Comparison of ENCODE assay signal across 8 cellular contexts in the genomic region with DNA sequence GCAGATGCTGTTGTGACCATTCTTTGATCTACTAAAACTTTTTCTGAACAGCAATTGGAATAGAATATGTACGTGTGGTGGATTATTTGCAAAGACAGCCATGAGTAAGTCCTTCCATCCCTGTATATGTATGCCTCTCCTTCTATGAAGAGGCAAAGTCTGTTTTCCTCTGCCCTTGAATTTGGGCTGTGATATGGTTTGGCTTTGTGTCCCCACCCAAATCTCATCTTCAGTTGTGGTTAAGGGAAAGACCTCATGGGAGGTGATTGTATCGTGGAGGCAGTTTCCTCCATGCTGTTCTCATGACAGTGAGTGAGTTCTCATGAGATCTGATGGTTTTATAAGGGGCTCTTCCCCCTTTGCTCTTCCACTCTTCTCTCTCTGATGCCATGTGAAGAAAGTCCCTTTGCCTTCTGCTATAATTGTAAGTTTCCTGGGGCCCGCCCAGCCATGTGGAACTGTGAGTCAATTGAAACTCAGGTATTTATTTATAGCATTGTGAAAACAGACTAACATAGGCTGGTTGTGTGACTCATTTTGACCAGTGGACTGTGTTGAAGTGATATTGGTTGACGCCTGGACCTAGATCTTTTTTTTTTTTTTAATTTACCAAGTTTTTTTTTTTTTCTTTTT.
DNase-seq lines count a peak whose midpoint lies in the region; ATAC-seq and TF ChIP-seq lines count a peak whose summit lies in the region.

No MANE protein-coding gene starts in this region.

- H3K27ac Mint-ChIP-seq in naive thymus-derived CD8-positive, alpha-beta T cell = peak overlapping the region in 9 of 10 donors; percentile 31 to 87 (median 68)
- H3K27ac Mint-ChIP-seq in Calu3 (ENCODE audit: unreplicated experiment) (no peak overlapping the region), CD14-positive monocyte (no peak overlapping the region)

- no peak for TF ChIP-seq CTCF in coronary artery (IDR thresholded peaks at IDR 0.05)
- no peak for TF ChIP-seq CTCF in Calu3 (IDR thresholded peaks at IDR 0.05; ENCODE audit: unreplicated experiment)
- no peak for TF ChIP-seq CTCF in CD14-positive monocyte (IDR thresholded peaks at IDR 0.05)

- H3K4me3 ChIP-seq in coronary artery = no peak overlapping the region

- ATAC-seq in GM19372 (IDR thresholded peaks at IDR 0.05; ENCODE audit: low read depth, unreplicated experiment) (peak; percentile 70), HG03097 (IDR thresholded peaks at IDR 0.05; ENCODE audit: low FRiP score, unreplicated experiment) (peak; percentile 83)
- ATAC-seq in naive thymus-derived CD8-positive, alpha-beta T cell = peak in 1 of 2 donors; percentile 60

- H3K4me3 Mint-ChIP-seq in naive thymus-derived CD8-positive, alpha-beta T cell = peak overlapping the region in 2 of 10 donors; percentile 8 to 11
- H3K4me3 Mint-ChIP-seq in Calu3 (ENCODE audit: low read depth, unreplicated experiment) (no peak overlapping the region), CD14-positive monocyte (no peak overlapping the region)

- H3K9me3 Mint-ChIP-seq in naive thymus-derived CD8-positive, alpha-beta T cell = peaks cover 0 to 17% (median 5%) of the 10 kb centered on the region in 9 donors
- H3K9me3 Mint-ChIP-seq in Calu3 (ENCODE audit: low read depth, unreplicated experiment) (no peaks in the 10 kb centered on the region), CD14-positive monocyte (peaks cover 0 to 8% (median 2%) of the 10 kb centered on the region in 7 donors)

- CTCF ChIA-PET in Calu3 (lab: Charles Lee) = no interaction called here

- POLR2A ChIA-PET in naive thymus-derived CD8-positive, alpha-beta T cell (lab: Charles Lee) = interaction anchor here (1.1 kb wide), 1 partner anchor 26 kb away, joined by 3 read pairs; no protein-coding TSS in a partner anchor

- no peaks in the 10 kb centered on the region for H3K27me3 Mint-ChIP-seq in naive thymus-derived CD8-positive, alpha-beta T cell
- H3K27me3 Mint-ChIP-seq in Calu3 (ENCODE audit: unreplicated experiment) = no peaks in the 10 kb centered on the region
- peaks cover 0 to 3% (median 0%) of the 10 kb centered on the region in 3 donors for H3K27me3 Mint-ChIP-seq in CD14-positive monocyte (ENCODE audit: low read depth in 3 of 3)

- intact Hi-C loops in Calu3 (cut with micrococcal nuclease; ENCODE audit: unreplicated experiment) (no loop called here), CD14-positive monocyte (cut with micrococcal nuclease) (no loop called here)

- H3K36me3 Mint-ChIP-seq in naive thymus-derived CD8-positive, alpha-beta T cell = peaks cover 0 to 5% (median 5%) of the 10 kb centered on the region in 3 donors
- H3K36me3 Mint-ChIP-seq in Calu3 (ENCODE audit: insufficient read depth, unreplicated experiment) (no peaks in the 10 kb centered on the region), CD14-positive monocyte (no peaks in the 10 kb centered on the region)

- no peak overlapping the region for H3K27ac ChIP-seq in coronary artery

- no TSS peak for BruUV-seq in Calu3 (replicated peaks; lab: Mats Ljungman, UMichigan)

- peaks cover 3 to 11% (median 9%) of the 10 kb centered on the region in 4 donors for H3K4me1 Mint-ChIP-seq in naive thymus-derived CD8-positive, alpha-beta T cell
- H3K4me1 Mint-ChIP-seq in Calu3 (ENCODE audit: low read depth, unreplicated experiment) (no peaks in the 10 kb centered on the region), CD14-positive monocyte (peaks cover 4% of the 10 kb centered on the region)

- DNase-seq in activated CD8-positive, alpha-beta memory T cell treated with anti-CD3 and anti-CD28 coated beads for 4 hours (ENCODE audit: low read depth in 2 of 2) = peak; percentile 3 to 13
- DNase-seq in naive thymus-derived CD8-positive, alpha-beta T cell = peak in 2 of 10 donors; percentile 4 to 61
- DNase-seq in coronary artery (ENCODE audit: low spot score) (no peak), Calu3 (no peak), CD14-positive monocyte (ENCODE audit: low spot score) (no peak), NCI-H1417 (lab: John Stamatoyannopoulos, UW) (no peak)

Comparison
In these comparisons a context has a peak if more than half of its experiments do, and no peak if none do; other contexts are left out.
1. DNase-seq: peak in activated CD8-positive, alpha-beta memory T cell treated with anti-CD3 and anti-CD28 coated beads for 4 hours (2 of 2); none in coronary artery (single experiment), Calu3 (single experiment), CD14-positive monocyte (single experiment) and NCI-H1417 (0 of 3).
2. H3K27ac Mint-ChIP-seq: peak in naive thymus-derived CD8-positive, alpha-beta T cell (9 of 10); none in Calu3 (single experiment) and CD14-positive monocyte (0 of 7).